ENCODE assay signal across 13 cellular contexts in genomic region chr13:23790591-23791170, GRCh38.
DNase-seq lines count a peak whose midpoint lies in the region; ATAC-seq and TF ChIP-seq lines count a peak whose summit lies in the region.
"Had no signal": no experiment of that assay in that cellular context is flagged by ENCODE, and none has a peak within 500 bp of the region (broad histone marks: within the 10 kb centered on the region; RNA-seq: fewer than 3 reads in every experiment).

No MANE protein-coding gene starts in this region.

- ATAC-seq in HG03469 (IDR thresholded peaks at IDR 0.05; ENCODE audit: unreplicated experiment): no peak
- ATAC-seq in GM19452 (IDR thresholded peaks at IDR 0.05; ENCODE audit: unreplicated experiment): no peak
- ATAC-seq in stimulated activated naive CD8-positive, alpha-beta T cell treated with anti-CD3 and anti-CD28 coated beads, Interleukin-15, amount 100 ng/mL, for 72 hours: no peak

- H3K27ac Mint-ChIP-seq in stimulated activated naive CD8-positive, alpha-beta T cell treated with anti-CD3 and anti-CD28 coated beads, Interleukin-15, amount 100 ng/mL, for 72 hours: no peak overlapping the region
- H3K27ac Mint-ChIP-seq: activated naive CD8-positive, alpha-beta T cell treated with anti-CD3 and anti-CD28 coated beads, Interleukin-2, amount 10 ng/mL, durations not matched to agents 7 days and 5 days; CD4-positive, CD25-positive, alpha-beta regulatory T cell; T-helper 2 cell treated with Interferon-gamma antibody and Interleukin-4, amounts not matched to agents 5 μg/mL and 100 μg/mL, for 36 hours had no signal

- H3K9me3 Mint-ChIP-seq in stimulated activated naive CD8-positive, alpha-beta T cell treated with anti-CD3 and anti-CD28 coated beads, Interleukin-15, amount 100 ng/mL, for 72 hours: no peaks in the 10 kb centered on the region
- H3K9me3 Mint-ChIP-seq: activated naive CD8-positive, alpha-beta T cell treated with anti-CD3 and anti-CD28 coated beads, Interleukin-2, amount 10 ng/mL, durations not matched to agents 7 days and 5 days; CD4-positive, CD25-positive, alpha-beta regulatory T cell; T-helper 2 cell treated with Interferon-gamma antibody and Interleukin-4, amounts not matched to agents 5 μg/mL and 100 μg/mL, for 36 hours had no signal

- peaks cover 9% of the 10 kb centered on the region for H3K4me1 Mint-ChIP-seq in stimulated activated naive CD8-positive, alpha-beta T cell treated with anti-CD3 and anti-CD28 coated beads, Interleukin-15, amount 100 ng/mL, for 72 hours
- H3K4me1 Mint-ChIP-seq: activated naive CD8-positive, alpha-beta T cell treated with anti-CD3 and anti-CD28 coated beads, Interleukin-2, amount 10 ng/mL, durations not matched to agents 7 days and 5 days had no signal

- TF ChIP-seq CTCF in C4-2B (conservative IDR thresholded peaks at IDR 0.05): no peak

- DNase-seq in NCI-H1694 treated with DMSO at 0.1 percent for 48 hours (lab: John Stamatoyannopoulos, UW): peak; percentile 18
- DNase-seq in dedifferentiated amniotic fluid mesenchymal stem cell (ENCODE audit: extremely low spot score): peak; percentile 59
- DNase-seq in myocyte (ENCODE audit: low read depth): peak; percentile 93
- no peak for DNase-seq in stimulated activated CD4-positive, alpha-beta T cell treated with anti-CD3 and anti-CD28 coated beads, Interleukin-4, amount 100 ng/mL, for 24 hours
- DNase-seq in stimulated activated naive CD8-positive, alpha-beta T cell treated with anti-CD3 and anti-CD28 coated beads, Interleukin-15, amount 100 ng/mL, for 72 hours: no peak
- DNase-seq: activated naive CD8-positive, alpha-beta T cell treated with anti-CD3 and anti-CD28 coated beads, Interleukin-2, amount 10 ng/mL, durations not matched to agents 7 days and 5 days; CD4-positive, CD25-positive, alpha-beta regulatory T cell; NCI-H2081; small intestine had no signal

- H3K27me3 Mint-ChIP-seq in stimulated activated naive CD8-positive, alpha-beta T cell treated with anti-CD3 and anti-CD28 coated beads, Interleukin-15, amount 100 ng/mL, for 72 hours: no peaks in the 10 kb centered on the region
- H3K27me3 Mint-ChIP-seq: activated naive CD8-positive, alpha-beta T cell treated with anti-CD3 and anti-CD28 coated beads, Interleukin-2, amount 10 ng/mL, durations not matched to agents 7 days and 5 days; CD4-positive, CD25-positive, alpha-beta regulatory T cell had no signal

- peak overlapping the region; percentile 56 for H3K27ac ChIP-seq in C4-2B

- no peak overlapping the region for H3K4me3 Mint-ChIP-seq in stimulated activated naive CD8-positive, alpha-beta T cell treated with anti-CD3 and anti-CD28 coated beads, Interleukin-15, amount 100 ng/mL, for 72 hours
- H3K4me3 Mint-ChIP-seq: activated naive CD8-positive, alpha-beta T cell treated with anti-CD3 and anti-CD28 coated beads, Interleukin-2, amount 10 ng/mL, durations not matched to agents 7 days and 5 days; CD4-positive, CD25-positive, alpha-beta regulatory T cell; T-helper 2 cell treated with Interferon-gamma antibody and Interleukin-4, amounts not matched to agents 5 μg/mL and 100 μg/mL, for 36 hours had no signal

Comparison
In these comparisons a context has a peak if more than half of its experiments do, and no peak if none do; other contexts are left out.
1. DNase-seq: peak in NCI-H1694 treated with DMSO at 0.1 percent for 48 hours (single experiment), dedifferentiated amniotic fluid mesenchymal stem cell (single experiment) and myocyte (single experiment); none in stimulated activated CD4-positive, alpha-beta T cell treated with anti-CD3 and anti-CD28 coated beads, Interleukin-4, amount 100 ng/mL, for 24 hours (single experiment) and stimulated activated naive CD8-positive, alpha-beta T cell treated with anti-CD3 and anti-CD28 coated beads, Interleukin-15, amount 100 ng/mL, for 72 hours (0 of 2).